Comparison of ENCODE assay signal across 1 cellular context in the genomic region with DNA sequence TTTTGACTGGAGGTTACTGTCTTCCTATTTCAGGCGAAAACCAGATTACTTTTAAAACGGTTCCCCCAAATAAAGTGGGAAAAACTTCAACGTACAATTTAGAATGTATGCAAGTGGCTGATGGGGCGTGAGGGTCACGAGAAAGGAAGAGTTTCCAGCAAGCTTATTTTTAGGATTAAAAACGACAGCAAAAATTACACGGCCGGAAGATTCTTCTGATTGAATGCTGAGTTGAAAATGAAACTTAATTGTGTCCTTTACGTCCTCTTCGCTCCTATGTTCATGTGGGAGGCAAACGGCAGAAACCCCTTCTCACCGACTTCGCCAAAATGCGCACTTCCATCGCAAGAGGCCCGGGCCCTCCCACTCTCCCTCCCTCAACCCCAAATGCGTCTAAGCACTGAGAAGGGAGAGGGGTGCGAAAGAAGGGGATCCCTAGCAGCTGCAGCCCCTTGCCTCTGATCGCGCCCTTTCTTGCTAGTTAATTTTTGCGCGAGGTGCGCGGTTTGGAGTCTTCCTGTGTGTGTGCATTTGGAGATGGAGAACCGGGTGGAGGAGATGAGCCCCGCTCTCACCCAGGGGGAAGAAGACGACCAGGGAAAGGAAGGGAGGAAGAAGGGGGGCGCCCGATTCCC.
TF ChIP-seq lines count a peak whose summit lies in the region.

No MANE protein-coding gene starts in this region.

TF ChIP-seq in H1, 55 proteins besides CTCF, POLR2A, EP300 and RAD21 (continued from another document):
- TF ChIP-seq MAFK (IDR thresholded peaks at IDR 0.05; ENCODE audit: low read depth, low read length) (no peak), BRCA1 (IDR thresholded peaks at IDR 0.05; ENCODE audit: low read depth, low read length) (no peak), KDM1A (IDR thresholded peaks at IDR 0.05; ENCODE audit: borderline replicate concordance, low read length) (no peak), HDAC6 (IDR thresholded peaks at IDR 0.05; ENCODE audit: low read depth, low read length) (no peak), GTF2F1 (IDR thresholded peaks at IDR 0.05; ENCODE audit: borderline replicate concordance, low read depth, low read length) (no peak)
